ENCODE assay signal across 8 cellular contexts in genomic region chr4:16226816-16227461, GRCh38. TPM values are rescaled to one million over a fixed set of nuclear protein-coding genes. Genes with fewer than 3 reads are reported as not detected.
DNase-seq lines count a peak whose midpoint lies in the region; ATAC-seq and TF ChIP-seq lines count a peak whose summit lies in the region.

No MANE protein-coding gene starts in this region.

- peak overlapping the region; percentile 96 to 100 (median 96) for H3K27ac ChIP-seq in thyroid gland

- H3K9me3 Mint-ChIP-seq in natural killer cell treated with Interleukin-12 subunit alpha and Interleukin-12 subunit beta and Interleukin-15 and Interleukin-18, amount 100 ng/mL, for 72 hours: no peaks in the 10 kb centered on the region

- peak overlapping the region; percentile 91 to 93 for H3K27ac Mint-ChIP-seq in natural killer cell treated with Interleukin-12 subunit alpha and Interleukin-12 subunit beta and Interleukin-15 and Interleukin-18, amount 100 ng/mL, for 72 hours

- TF ChIP-seq POLR2A in thyroid gland (IDR thresholded peaks at IDR 0.05): peak in 1 of 2 donors; percentile 46

- peak; percentile 2 for DNase-seq in NCI-H2171 treated with DMSO at 0.1 percent for 48 hours (lab: John Stamatoyannopoulos, UW)
- DNase-seq in NCI-H2171 (lab: John Stamatoyannopoulos, UW): no peak
- DNase-seq in NCI-H69 (lab: John Stamatoyannopoulos, UW): peak; percentile 64
- peak; percentile 9 to 25 for DNase-seq in activated T-helper 1 cell treated with anti-CD3 and anti-CD28 coated beads, Interleukin-2, amount 50 U/mL, for 16 hours (ENCODE audit: low read depth in 1 of 2, low spot score in 1 of 2)
- DNase-seq in fibroblast of peridontal ligament (ENCODE audit: extremely low read depth): peak; percentile 16
- DNase-seq in natural killer cell treated with Interleukin-12 subunit alpha and Interleukin-12 subunit beta and Interleukin-15 and Interleukin-18, amount 100 ng/mL, for 72 hours (ENCODE audit: low spot score): no peak
- DNase-seq in thyroid gland: peak; percentile 71 to 74

- ATAC-seq in HG02885 (IDR thresholded peaks at IDR 0.05; ENCODE audit: poor library complexity, unreplicated experiment): peak; percentile 39
- ATAC-seq in natural killer cell treated with Interleukin-12 subunit alpha and Interleukin-12 subunit beta and Interleukin-15 and Interleukin-18, amount 100 ng/mL, for 72 hours: peak; percentile 56 to 62

- no peak for TF ChIP-seq CTCF in thyroid gland (IDR thresholded peaks at IDR 0.05)

- no peaks in the 10 kb centered on the region for H3K36me3 ChIP-seq in thyroid gland

- no peaks in the 10 kb centered on the region for H3K27me3 ChIP-seq in thyroid gland

- H3K36me3 Mint-ChIP-seq in natural killer cell treated with Interleukin-12 subunit alpha and Interleukin-12 subunit beta and Interleukin-15 and Interleukin-18, amount 100 ng/mL, for 72 hours: no peaks in the 10 kb centered on the region

- H3K27me3 Mint-ChIP-seq in natural killer cell treated with Interleukin-12 subunit alpha and Interleukin-12 subunit beta and Interleukin-15 and Interleukin-18, amount 100 ng/mL, for 72 hours: no peaks in the 10 kb centered on the region

- WGBS in thyroid gland, 2 donors: 0 to 1% methylated on average over 26 to 36 of the region's 57 CpGs

- intact Hi-C loops in thyroid gland (cut with DNase I): no loop called here

- peaks cover 28 to 42% of the 10 kb centered on the region in 2 donors for H3K4me1 ChIP-seq in thyroid gland

- peak overlapping the region; percentile 91 for H3K4me3 Mint-ChIP-seq in natural killer cell treated with Interleukin-12 subunit alpha and Interleukin-12 subunit beta and Interleukin-15 and Interleukin-18, amount 100 ng/mL, for 72 hours

- no peaks in the 10 kb centered on the region for H3K9me3 ChIP-seq in thyroid gland

- peaks cover 27 to 32% of the 10 kb centered on the region in 2 donors for H3K4me1 Mint-ChIP-seq in natural killer cell treated with Interleukin-12 subunit alpha and Interleukin-12 subunit beta and Interleukin-15 and Interleukin-18, amount 100 ng/mL, for 72 hours (ENCODE audit: low read depth in 2 of 2)

- peak overlapping the region; percentile 70 to 92 (median 71) for H3K4me3 ChIP-seq in thyroid gland (replicated peaks in 1 of 3)

RNA-seq across cellular contexts. Expression of gene TAPT1, which starts 0.7 kb away (rescaled TPM):
- total RNA-seq in natural killer cell treated with Interleukin-12 subunit alpha and Interleukin-12 subunit beta and Interleukin-15 and Interleukin-18, amount 100 ng/mL, for 72 hours: 10 to 100 TPM; 36.8 to 37.9 TPM
- 10 to 100 TPM; 42.1 to 69.0 (median 53.5) TPM for total RNA-seq in thyroid gland

Comparison
In these comparisons a context has a peak if more than half of its experiments do, and no peak if none do; other contexts are left out.
1. DNase-seq: peak in NCI-H2171 treated with DMSO at 0.1 percent for 48 hours (single experiment), NCI-H69 (single experiment), activated T-helper 1 cell treated with anti-CD3 and anti-CD28 coated beads, Interleukin-2, amount 50 U/mL, for 16 hours (2 of 2), fibroblast of peridontal ligament (single experiment) and thyroid gland (2 of 2); none in NCI-H2171 (single experiment) and natural killer cell treated with Interleukin-12 subunit alpha and Interleukin-12 subunit beta and Interleukin-15 and Interleukin-18, amount 100 ng/mL, for 72 hours (single experiment).